ENCODE assay signal across 8 cellular contexts in genomic region chr6:158284340-158285210, GRCh38. TPM values are rescaled to one million over a fixed set of nuclear protein-coding genes. Genes with fewer than 3 reads are reported as not detected.
DNase-seq lines count a peak whose midpoint lies in the region; ATAC-seq and TF ChIP-seq lines count a peak whose summit lies in the region.

No MANE protein-coding gene starts in this region.

- H3K4me3 ChIP-seq in HCT116 (replicated peaks in 1 of 2; ENCODE audit: low read depth in 1 of 2, low read length in 2 of 2) (no peak overlapping the region), WERI-Rb-1 (ENCODE audit: low read depth, low read length) (no peak overlapping the region), cardiac muscle cell (no peak overlapping the region)

- no peak for TF ChIP-seq CTCF in HCT116 (IDR thresholded peaks at IDR 0.05 in 2 of 3, conservative IDR thresholded peaks at IDR 0.05 in 1 of 3; ENCODE audit: borderline replicate concordance in 1 of 3, insufficient read depth in 1 of 3, low read depth in 2 of 3, low read length in 2 of 3)
- no peak for TF ChIP-seq CTCF in WERI-Rb-1 (IDR thresholded peaks at IDR 0.05; ENCODE audit: low read depth, low read length)
- TF ChIP-seq CTCF in cardiac muscle cell (IDR thresholded peaks at IDR 0.05; ENCODE audit: low read depth, low read length), result no peak
- no peak for TF ChIP-seq CTCF in Calu3 (IDR thresholded peaks at IDR 0.05; ENCODE audit: unreplicated experiment)

- no peak overlapping the region for H3K4me3 Mint-ChIP-seq in Calu3 (ENCODE audit: low read depth, unreplicated experiment)

- intact Hi-C loops in HCT116 (cut with micrococcal nuclease), result no loop called here
- intact Hi-C loops in sciatic nerve (cut with DNase I), result no loop called here
- intact Hi-C loops in Calu3 (cut with micrococcal nuclease; ENCODE audit: unreplicated experiment), result no loop called here

- H3K9me2 ChIP-seq in HCT116 (ENCODE audit: insufficient read depth), result no peaks in the 10 kb centered on the region

- CTCF ChIA-PET in HCT116 (lab: Charles Lee), result no interaction called here
- CTCF ChIA-PET in Calu3 (lab: Charles Lee), result no interaction called here

- ATAC-seq in HCT116 (no peak), sciatic nerve (peak; percentile 58), HG02571 (IDR thresholded peaks at IDR 0.05; ENCODE audit: unreplicated experiment) (no peak), GM19397 (IDR thresholded peaks at IDR 0.05; ENCODE audit: unreplicated experiment) (no peak)

- peaks cover 28% of the 10 kb centered on the region for H3K79me2 ChIP-seq in HCT116 (ENCODE audit: insufficient read depth, low read length)

- H3K4me1 ChIP-seq in HCT116 (ENCODE audit: control insufficient read depth in 1 of 2, insufficient read depth in 2 of 2, low read length in 2 of 2), result no peaks in the 10 kb centered on the region
- H3K4me1 ChIP-seq in cardiac muscle cell (ENCODE audit: low read depth), result peaks cover 14% of the 10 kb centered on the region

- no peaks in the 10 kb centered on the region for H3K4me1 Mint-ChIP-seq in Calu3 (ENCODE audit: low read depth, unreplicated experiment)

- H3K9me3 ChIP-seq in HCT116 (ENCODE audit: control insufficient read depth in 1 of 2, insufficient read depth in 1 of 2, low read depth in 1 of 2, low read length in 2 of 2), result no peaks in the 10 kb centered on the region
- H3K9me3 ChIP-seq in WERI-Rb-1 (ENCODE audit: severe bottlenecking), result no peaks in the 10 kb centered on the region
- H3K9me3 ChIP-seq in cardiac muscle cell (ENCODE audit: low read depth), result no peaks in the 10 kb centered on the region

- no peaks in the 10 kb centered on the region for H3K36me3 ChIP-seq in HCT116 (ENCODE audit: control insufficient read depth in 1 of 2, insufficient read depth in 2 of 2, low read length in 2 of 2)
- H3K36me3 ChIP-seq in WERI-Rb-1, result peaks cover 46% of the 10 kb centered on the region
- H3K36me3 ChIP-seq in cardiac muscle cell, result no peaks in the 10 kb centered on the region

- H3K27ac ChIP-seq in HCT116 (ENCODE audit: low read depth, low read length) (no peak overlapping the region), WERI-Rb-1 (no peak overlapping the region), cardiac muscle cell (peak overlapping the region; percentile 82)

- TF ChIP-seq POLR2A in HCT116 (IDR thresholded peaks at IDR 0.05; ENCODE audit: borderline replicate concordance, extremely low read depth, insufficient read depth, insufficient read length), result no peak

- H4K20me1 ChIP-seq in HCT116 (ENCODE audit: insufficient read depth), result no peaks in the 10 kb centered on the region

- POLR2A ChIA-PET in HCT116 (lab: Charles Lee), result no interaction called here

- DNase-seq in HCT116 (ENCODE audit: low read depth, low spot score) (no peak), WERI-Rb-1 (peak; percentile 15), cardiac muscle cell (ENCODE audit: low read depth in 1 of 2, low spot score in 1 of 2) (peak; percentile 55 to 85), sciatic nerve (ENCODE audit: low spot score) (no peak), COR-L47 (lab: John Stamatoyannopoulos, UW) (no peak), Calu3 (no peak)

- H3K36me3 Mint-ChIP-seq in Calu3 (ENCODE audit: insufficient read depth, unreplicated experiment), result no peaks in the 10 kb centered on the region

- RAD21 ChIA-PET in HCT116 (lab: Charles Lee; ENCODE audit: low non-redundant PET in 1 of 2, low total read pairs in 2 of 2, uncharacterized antibody in 2 of 2, unreplicated experiment in 2 of 2), result no interaction called here

- H3K27me3 Mint-ChIP-seq in Calu3 (ENCODE audit: unreplicated experiment), result no peaks in the 10 kb centered on the region

- H3K4me2 ChIP-seq in HCT116 (ENCODE audit: low read length), result no peak overlapping the region

- H3K9me3 Mint-ChIP-seq in Calu3 (ENCODE audit: low read depth, unreplicated experiment), result no peaks in the 10 kb centered on the region

- no peak overlapping the region for H3K27ac Mint-ChIP-seq in Calu3 (ENCODE audit: unreplicated experiment)

- no peak overlapping the region for H2AFZ ChIP-seq in HCT116 (ENCODE audit: low read depth, low read length, poor library complexity, severe bottlenecking)

- BruUV-seq in HCT116 (replicated peaks; lab: Mats Ljungman, UMichigan) (TSS peak; percentile 20), Calu3 (replicated peaks; lab: Mats Ljungman, UMichigan) (no TSS peak)

- H3K27me3 ChIP-seq in HCT116 (ENCODE audit: insufficient read depth, low read length), result no peaks in the 10 kb centered on the region
- H3K27me3 ChIP-seq in WERI-Rb-1 (ENCODE audit: insufficient read depth, low read depth, severe bottlenecking), result no peaks in the 10 kb centered on the region
- no peaks in the 10 kb centered on the region for H3K27me3 ChIP-seq in cardiac muscle cell

- H3K9ac ChIP-seq in HCT116 (ENCODE audit: low read length), result no peak overlapping the region

- no peak for TF ChIP-seq RAD21 in HCT116 (IDR thresholded peaks at IDR 0.05; ENCODE audit: low read depth)

TF ChIP-seq in HCT116, 20 proteins besides CTCF, POLR2A, EP300 and RAD21:
- TF ChIP-seq ZBTB33 (IDR thresholded peaks at IDR 0.05; ENCODE audit: extremely low read depth, insufficient replicate concordance, low read length) (no peak), ELF1 (IDR thresholded peaks at IDR 0.05; ENCODE audit: borderline replicate concordance, low read depth) (no peak), CEBPB (IDR thresholded peaks at IDR 0.05; ENCODE audit: low read depth) (no peak), EGR1 (IDR thresholded peaks at IDR 0.05; ENCODE audit: low read depth) (no peak), FOSL1 (IDR thresholded peaks at IDR 0.05; ENCODE audit: low read depth) (no peak), SRF (IDR thresholded peaks at IDR 0.05; ENCODE audit: low read depth) (no peak), TCF7L2 (IDR thresholded peaks at IDR 0.05; ENCODE audit: borderline replicate concordance, extremely low read depth, insufficient read depth, insufficient read length) (no peak), CBX3 (IDR thresholded peaks at IDR 0.05; ENCODE audit: low read depth) (no peak), SIN3A (IDR thresholded peaks at IDR 0.05; ENCODE audit: low read depth) (no peak), ZFX (IDR thresholded peaks at IDR 0.05) (no peak)
- TF ChIP-seq, protein P1, sequence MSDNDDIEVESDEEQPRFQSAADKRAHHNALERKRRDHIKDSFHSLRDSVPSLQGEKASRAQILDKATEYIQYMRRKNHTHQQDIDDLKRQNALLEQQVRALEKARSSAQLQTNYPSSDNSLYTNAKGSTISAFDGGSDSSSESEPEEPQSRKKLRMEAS (IDR thresholded peaks at IDR 0.05), result no peak
TF ChIP-seq in HCT116: peak in this region for 0.

RNA-seq across cellular contexts. Expression of gene TULP4, which starts 27.7 kb away (rescaled TPM):
- total RNA-seq in HCT116 (2021; ENCODE audit: unreplicated experiment), result 70.8 TPM
- polyA plus RNA-seq in HCT116 (2012), result 6.9 and 9.5 TPM in 2 replicates
- 92.8 and 118 TPM in 2 replicates for total RNA-seq in cardiac muscle cell
- polyA plus RNA-seq in cardiac muscle cell, result 20.0 and 24.4 TPM in 2 replicates
- 86.1 TPM for total RNA-seq in sciatic nerve
- total RNA-seq in Calu3 (2022), result 84.3 and 105 TPM in 2 replicates

Comparison
In these comparisons a context has a peak if more than half of its experiments do, and no peak if none do; other contexts are left out.
1. DNase-seq: peak in WERI-Rb-1 (single experiment) and cardiac muscle cell (2 of 2); none in HCT116 (single experiment), sciatic nerve (single experiment), COR-L47 (single experiment) and Calu3 (single experiment).